ENCODE assay signal across 10 cellular contexts in the genomic region with DNA sequence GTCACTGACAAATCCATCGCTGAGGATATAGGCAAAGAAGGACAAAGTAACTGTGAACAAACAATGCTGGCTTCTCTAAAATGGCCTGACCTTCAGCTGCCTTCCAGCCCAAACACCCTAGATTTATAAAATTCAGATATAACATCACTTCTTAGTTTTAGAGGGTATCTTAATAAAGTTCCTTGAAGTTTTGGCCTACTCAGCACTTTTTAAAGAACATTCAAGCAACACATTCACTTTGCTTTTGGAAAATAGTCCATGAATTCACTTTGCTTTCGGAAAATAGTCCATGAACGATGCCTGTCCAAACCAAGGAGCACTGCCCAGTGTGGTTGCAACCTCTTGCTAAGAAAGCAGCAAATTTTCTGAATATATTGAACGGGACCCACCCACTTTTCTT. TPM values are rescaled to one million over a fixed set of nuclear protein-coding genes. Genes with fewer than 3 reads are reported as not detected.
"Had no signal": no experiment of that assay in that cellular context is flagged by ENCODE, and none has a peak within 500 bp of the region (broad histone marks: within the 10 kb centered on the region; RNA-seq: fewer than 3 reads in every experiment).

No MANE protein-coding gene starts in this region.

- H3K4me2 ChIP-seq: KMS-11 had no signal

- H3K4me3 Mint-ChIP-seq: H9 had no signal

- H3K27ac ChIP-seq: GM23248, KMS-11 had no signal

- H3K9ac ChIP-seq: GM23248, KMS-11 had no signal

- FAIRE-seq: H54, HTR-8/SVneo had no signal

- H2AFZ ChIP-seq: GM23248 had no signal

- DNase-seq: GM23248, GOT3, H9, HCEC 1CT, Karpas-422, KBM-7 had no signal

- H3K4me3 ChIP-seq: GM23248 had no signal

- H3K27ac Mint-ChIP-seq: H9 had no signal

RNA-seq across cellular contexts. Expression of gene TFDP3, which starts 55.0 kb away (rescaled TPM):
- total RNA-seq: GM23248, H9, HT-29 had no signal
- polyA plus RNA-seq: GM23248 had no signal
